In genomic region chr10:110556993-110557601, GRCh38 we compare ENCODE assay signal across 8 cellular contexts. TPM values are rescaled to one million over a fixed set of nuclear protein-coding genes. Genes with fewer than 3 reads are reported as not detected.
DNase-seq lines count a peak whose midpoint lies in the region; ATAC-seq and TF ChIP-seq lines count a peak whose summit lies in the region.

No MANE protein-coding gene starts in this region.

- H3K27me3 ChIP-seq in DND-41 (ENCODE audit: insufficient read depth, low read length, poor library complexity) (peaks cover 19% of the 10 kb centered on the region), GM23248 (replicated peaks; ENCODE audit: insufficient read depth) (no peaks in the 10 kb centered on the region), neural cell (ENCODE audit: insufficient read depth, low read depth, low read length) (no peaks in the 10 kb centered on the region), transverse colon (no peaks in the 10 kb centered on the region)

- H2AFZ ChIP-seq in DND-41 (ENCODE audit: low read depth, low read length) (peak overlapping the region; percentile 32; the same call in 1 of the 2 replicates), GM23248 (peak overlapping the region; percentile 90), neural cell (ENCODE audit: low read depth, low read length) (no peak overlapping the region)

- TF ChIP-seq EP300 in neural cell (conservative IDR thresholded peaks at IDR 0.05; ENCODE audit: poor library complexity, severe bottlenecking) (no peak), transverse colon (IDR thresholded peaks at IDR 0.05; ENCODE audit: low read depth) (no peak)

- no peak for TF ChIP-seq RAD21 in neural cell (conservative IDR thresholded peaks at IDR 0.05)

- H3K27ac ChIP-seq in DND-41 (ENCODE audit: low read length) (no peak overlapping the region), GM23248 (no peak overlapping the region), neural cell (ENCODE audit: low read length) (no peak overlapping the region), transverse colon (no peak overlapping the region)

- H4K20me1 ChIP-seq in DND-41 (ENCODE audit: insufficient read depth, low read length) (no peaks in the 10 kb centered on the region), GM23248 (ENCODE audit: insufficient read depth) (no peaks in the 10 kb centered on the region), neural cell (ENCODE audit: insufficient read depth) (no peaks in the 10 kb centered on the region)

- no peaks in the 10 kb centered on the region for H3K36me3 ChIP-seq in DND-41 (ENCODE audit: insufficient read depth, low read length)
- H3K36me3 ChIP-seq in GM23248 (ENCODE audit: low read depth): no peaks in the 10 kb centered on the region
- H3K36me3 ChIP-seq in neural cell (ENCODE audit: insufficient read depth, low read length): no peaks in the 10 kb centered on the region
- no peaks in the 10 kb centered on the region for H3K36me3 ChIP-seq in transverse colon

- H3K4me1 ChIP-seq in DND-41 (ENCODE audit: insufficient read depth, low read length): no peaks in the 10 kb centered on the region
- H3K4me1 ChIP-seq in GM23248 (ENCODE audit: insufficient read depth): no peaks in the 10 kb centered on the region
- H3K4me1 ChIP-seq in transverse colon: peaks cover 0 to 8% (median 2%) of the 10 kb centered on the region in 4 donors

- TF ChIP-seq CTCF in DND-41 (IDR thresholded peaks at IDR 0.05; ENCODE audit: borderline replicate concordance, extremely low read depth, low read length, poor library complexity, severe bottlenecking): peak; percentile 74
- TF ChIP-seq CTCF in neural cell (IDR thresholded peaks at IDR 0.05; ENCODE audit: poor library complexity, severe bottlenecking): peak; percentile 24
- peak; percentile 25 to 52 (median 48) for TF ChIP-seq CTCF in transverse colon (IDR thresholded peaks at IDR 0.05)

- ATAC-seq in DND-41 (ENCODE audit: insufficient read depth, low read depth): peak; percentile 89
- no peak for ATAC-seq in HG02970 (IDR thresholded peaks at IDR 0.05; ENCODE audit: low FRiP score, unreplicated experiment)

- no peak overlapping the region for H3K9ac ChIP-seq in DND-41 (ENCODE audit: low read depth, low read length)
- H3K9ac ChIP-seq in GM23248: no peak overlapping the region
- H3K9ac ChIP-seq in neural cell (ENCODE audit: low read length): no peak overlapping the region

- H3K79me2 ChIP-seq in DND-41 (ENCODE audit: insufficient read depth, low read length): no peaks in the 10 kb centered on the region
- H3K79me2 ChIP-seq in GM23248 (ENCODE audit: insufficient read depth): no peaks in the 10 kb centered on the region
- H3K79me2 ChIP-seq in neural cell (replicated peaks; ENCODE audit: insufficient read depth, low read length): no peaks in the 10 kb centered on the region

- in situ Hi-C loops in GM23248 (cut with MboI) (no loop called here), transverse colon (cut with MboI; ENCODE audit: low pct_ligation_motif_present in 1 of 4, low pct_unique_long_range_greater_than_20kb in 1 of 4, low sequenced_read_pairs in 3 of 4) (loop anchor here in 2 of 4 donors (10.0 to 25.0 kb wide), 3 partner anchors 420 to 670 kb away; no protein-coding TSS in a partner anchor)

- H3K4me2 ChIP-seq in DND-41 (ENCODE audit: insufficient read depth, low read length): no peak overlapping the region
- no peak overlapping the region for H3K4me2 ChIP-seq in GM23248 (ENCODE audit: unreplicated experiment)
- no peak overlapping the region for H3K4me2 ChIP-seq in neural cell (ENCODE audit: low read length)

- H3F3A ChIP-seq in GM23248 (ENCODE audit: insufficient read depth) (no peaks in the 10 kb centered on the region), neural cell (ENCODE audit: insufficient read depth, low read length, poor library complexity, severe bottlenecking) (no peaks in the 10 kb centered on the region)

- no peak for TF ChIP-seq POLR2A in transverse colon (IDR thresholded peaks at IDR 0.05)

- intact Hi-C loops in transverse colon (cut with DNase I; ENCODE audit: low total_unique reads): no loop called here

- no peaks in the 10 kb centered on the region for H3K9me2 ChIP-seq in GM23248 (ENCODE audit: insufficient read depth)
- no peaks in the 10 kb centered on the region for H3K9me2 ChIP-seq in neural cell (ENCODE audit: insufficient read depth, low read length)

- 38% methylated on average over 9 of the region's 9 CpGs for WGBS in GM23248 (ENCODE audit: low coverage in 1 of 2, low lambda C conversion rate in 2 of 2, missing lambda C conversion rate in 2 of 2), 2 experiments
- 47 to 68% methylated on average over 5 to 9 of the region's 9 CpGs for WGBS in transverse colon (ENCODE audit: low coverage in 1 of 2), 2 donors

- H3K4me3 ChIP-seq in DND-41 (ENCODE audit: low read depth in 1 of 2, low read length in 2 of 2) (no peak overlapping the region), GM23248 (no peak overlapping the region), neural cell (ENCODE audit: low read length) (no peak overlapping the region), transverse colon (no peak overlapping the region)

- H3K9me3 ChIP-seq in DND-41 (ENCODE audit: insufficient read depth, low read length, severe bottlenecking) (no peaks in the 10 kb centered on the region), GM23248 (ENCODE audit: low read depth) (no peaks in the 10 kb centered on the region), neural cell (ENCODE audit: low read length) (no peaks in the 10 kb centered on the region), transverse colon (no peaks in the 10 kb centered on the region)

- peak; percentile 58 for DNase-seq in DND-41
- DNase-seq in GM23248: peak; percentile 83
- DNase-seq in NCI-H460 (ENCODE audit: extremely low read depth, low read depth): peak; percentile 59
- DNase-seq in activated CD8-positive, alpha-beta memory T cell treated with anti-CD3 and anti-CD28 coated beads for 24 hours: peak; percentile 81
- DNase-seq in epidermal melanocyte (ENCODE audit: insufficient read length, low spot score): peak; percentile 58
- DNase-seq in transverse colon: peak; percentile 40

TF ChIP-seq in neural cell, 6 proteins besides CTCF, POLR2A, EP300 and RAD21:
- TF ChIP-seq POLR2AphosphoS5 (IDR thresholded peaks at IDR 0.05) (no peak), EZH2 (IDR thresholded peaks at IDR 0.05; ENCODE audit: borderline replicate concordance, insufficient read depth, low read length, poor library complexity, severe bottlenecking) (no peak), MXI1 (conservative IDR thresholded peaks at IDR 0.05; ENCODE audit: poor library complexity, severe bottlenecking) (no peak), SMC3 (conservative IDR thresholded peaks at IDR 0.05; ENCODE audit: poor library complexity) (no peak), REST (IDR thresholded peaks at IDR 0.05; ENCODE audit: borderline replicate concordance) (no peak), TAF1 (IDR thresholded peaks at IDR 0.05; ENCODE audit: low read depth) (no peak)

RNA-seq across cellular contexts. Expression of gene SMC3, which starts 10.4 kb away (rescaled TPM):
- 14.4 and 17.8 TPM in 2 replicates for total RNA-seq in GM23248 (2014; rRNA removed; shearing (Covaris generic))
- polyA plus RNA-seq in GM23248 (2016; fragmentation: Nextera tagmentation; extraction: Ambion mirVana) (57.7 and 60.5 TPM in 2 replicates), neural cell (60.1 and 67.7 TPM in 2 replicates)
- total RNA-seq in NCI-H460 (2014; rRNA removed; shearing (Covaris generic)): 41.8 and 52.3 TPM in 2 replicates
- polyA plus RNA-seq in NCI-H460 (2014; cell fraction: nucleus; rRNA removed): 30.8 and 34.9 TPM in 2 replicates
- 99.3 and 120 TPM in 2 replicates for polyA minus RNA-seq in neural cell
- total RNA-seq in transverse colon: 10 to 100 TPM; 16.8 to 31.9 (median 21.1) TPM

RNA-seq across cellular contexts. Expression of gene DUSP5, which starts 59.4 kb away (rescaled TPM):
- total RNA-seq in GM23248 (2014; rRNA removed; shearing (Covaris generic)): 17.8 and 18.0 TPM in 2 replicates
- polyA plus RNA-seq in GM23248 (2016; fragmentation: Nextera tagmentation; extraction: Ambion mirVana): 5.8 and 13.3 TPM in 2 replicates
- 73.6 and 74.9 TPM in 2 replicates for total RNA-seq in NCI-H460 (2014; rRNA removed; shearing (Covaris generic))
- 26.8 and 31.7 TPM in 2 replicates for polyA plus RNA-seq in NCI-H460 (2014; cell fraction: nucleus; rRNA removed)
- 1.2 and 2.2 TPM in 2 replicates for polyA plus RNA-seq in neural cell
- polyA minus RNA-seq in neural cell: 2.9 and 4.1 TPM in 2 replicates
- 10 to 100 TPM in 1 of 4 donors, 1 to 10 TPM in 3; 6.2 to 16.0 (median 6.6) TPM for total RNA-seq in transverse colon

Comparison
In these comparisons a context has a peak if more than half of its experiments do, and no peak if none do; other contexts are left out.
1. CTCF ChIP-seq: peak in every context shown above with its lines; median percentile 74 in DND-41; 48 in transverse colon; 24 in neural cell.